Comparison of ENCODE assay signal across 23 cellular contexts in the genomic region with DNA sequence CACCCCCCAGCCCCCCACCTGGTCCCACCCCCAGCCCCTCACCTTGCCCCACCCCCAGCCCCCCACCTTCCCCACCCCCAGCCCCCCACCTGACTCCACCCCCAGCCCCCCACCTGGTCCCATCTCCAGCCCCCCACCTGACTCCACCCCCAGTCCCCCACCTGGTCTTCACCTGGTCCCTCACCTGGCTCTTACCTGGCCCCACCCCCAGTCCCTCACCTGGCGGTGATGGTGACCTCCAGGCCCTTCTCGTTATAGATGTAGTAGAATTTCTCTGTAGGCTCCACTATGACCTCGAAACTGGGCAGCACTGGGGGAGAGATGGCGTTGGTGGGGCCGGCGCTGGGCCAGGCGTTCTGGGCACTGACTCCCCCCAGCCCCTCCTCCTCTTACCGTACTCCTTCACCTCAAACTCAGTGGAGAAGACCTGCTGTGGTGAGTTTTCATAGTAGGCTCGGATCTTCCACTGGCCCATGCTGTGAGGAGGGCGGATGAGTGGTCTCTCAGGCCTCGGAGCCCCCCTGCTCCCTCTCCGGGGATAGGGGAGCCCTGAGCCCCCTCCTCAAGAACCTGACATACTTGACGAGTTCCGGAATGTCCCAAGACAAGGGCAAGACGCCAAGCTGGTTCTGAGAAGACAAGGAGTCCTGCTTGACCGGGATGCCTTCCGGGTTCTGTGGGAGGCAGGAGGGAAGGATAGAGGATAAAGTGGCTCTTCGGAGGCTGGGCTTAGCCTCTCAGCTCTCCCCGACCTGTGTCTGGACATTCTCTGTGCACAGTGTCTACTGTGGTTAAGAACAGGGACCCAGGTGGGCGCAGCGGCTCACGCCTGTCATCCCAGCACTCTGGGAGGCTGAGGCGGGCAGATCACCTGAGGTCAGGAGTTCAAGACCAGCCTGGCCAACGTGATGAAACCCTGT. TPM values are rescaled to one million over a fixed set of nuclear protein-coding genes. Genes with fewer than 3 reads are reported as not detected.
"Had no signal": no experiment of that assay in that cellular context is flagged by ENCODE, and none has a peak within 500 bp of the region (broad histone marks: within the 10 kb centered on the region; RNA-seq: fewer than 3 reads in every experiment).

No MANE protein-coding gene starts in this region.

- H3K27ac Mint-ChIP-seq: activated B cell treated with CpG ODN at 0.5 μM for 24 hours; activated CD4-positive, alpha-beta T cell treated with anti-CD3 and anti-CD28 coated beads for 36 hours; activated naive CD4-positive, alpha-beta T cell treated with anti-CD3 and anti-CD28 coated beads for 36 hours; activated naive CD8-positive, alpha-beta T cell treated with anti-CD3 and anti-CD28 coated beads, Interleukin-2, amount 50 U/mL, for 24 hours; activated T-cell treated with anti-CD3 and anti-CD28 coated beads, Interleukin-2, amount 50 U/mL, for 72 hours; memory B cell; T-helper 1 cell treated with Interleukin-12 subunit alpha and Interleukin-12 subunit beta and Interleukin-4 antibody, amounts not matched to agents 30 μg/mL and 1 μg/mL, for 36 hours had no signal

- H3K9me3 ChIP-seq: left lung, thoracic aorta, upper lobe of left lung had no signal

- H3K4me1 ChIP-seq: left lung, upper lobe of left lung had no signal

- H3K36me3 ChIP-seq: cardiac muscle cell, thoracic aorta had no signal

- DNase-seq: activated B cell treated with CpG ODN at 0.5 μM for 24 hours; activated CD4-positive, alpha-beta T cell treated with anti-CD3 and anti-CD28 coated beads for 36 hours; activated CD4-positive, alpha-beta T cell treated with anti-CD3 and anti-CD28 coated beads, Interleukin-2, amount 50 U/mL, for 4 hours; activated effector memory CD4-positive, alpha-beta T cell treated with Interleukin-2 at 50 U/mL for 16 hours; activated naive CD4-positive, alpha-beta T cell treated with anti-CD3 and anti-CD28 coated beads for 36 hours; activated naive CD8-positive, alpha-beta T cell treated with anti-CD3 and anti-CD28 coated beads, Interleukin-2, amount 50 U/mL, for 24 hours; activated T-cell treated with anti-CD3 and anti-CD28 coated beads, Interleukin-2, amount 50 U/mL, for 72 hours; foreskin fibroblast; nucleus accumbens; stimulated activated CD4-positive, alpha-beta T cell treated with anti-CD3 and anti-CD28 coated beads, Interleukin-4, amount 100 ng/mL, for 1 hour; stimulated activated naive CD4-positive, alpha-beta T cell had no signal

- H3K9me3 Mint-ChIP-seq: activated B cell treated with CpG ODN at 0.5 μM for 24 hours; activated naive CD4-positive, alpha-beta T cell treated with anti-CD3 and anti-CD28 coated beads for 36 hours had no signal

- H3K4me3 Mint-ChIP-seq: activated B cell treated with CpG ODN at 0.5 μM for 24 hours; activated CD4-positive, alpha-beta T cell treated with anti-CD3 and anti-CD28 coated beads for 36 hours; activated naive CD4-positive, alpha-beta T cell treated with anti-CD3 and anti-CD28 coated beads for 36 hours; activated naive CD8-positive, alpha-beta T cell treated with anti-CD3 and anti-CD28 coated beads, Interleukin-2, amount 50 U/mL, for 24 hours; activated T-cell treated with anti-CD3 and anti-CD28 coated beads, Interleukin-2, amount 50 U/mL, for 72 hours; memory B cell; T-helper 1 cell treated with Interleukin-12 subunit alpha and Interleukin-12 subunit beta and Interleukin-4 antibody, amounts not matched to agents 30 μg/mL and 1 μg/mL, for 36 hours had no signal

- H3K27ac ChIP-seq: cardiac muscle cell, left lung, thoracic aorta, upper lobe of left lung had no signal

- ATAC-seq: activated CD4-positive, alpha-beta T cell treated with anti-CD3 and anti-CD28 coated beads for 36 hours; activated naive CD8-positive, alpha-beta T cell treated with anti-CD3 and anti-CD28 coated beads, Interleukin-2, amount 50 U/mL, for 24 hours; activated T-cell treated with anti-CD3 and anti-CD28 coated beads, Interleukin-2, amount 50 U/mL, for 72 hours; left lung had no signal

- H3K27me3 ChIP-seq: upper lobe of left lung had no signal

- H3K4me3 ChIP-seq: cardiac muscle cell, left lung, thoracic aorta, upper lobe of left lung had no signal

RNA-seq across cellular contexts. Expression of gene C3, which starts 6.4 kb away (rescaled TPM):
- polyA plus RNA-seq: neural cell had no signal

RNA-seq across cellular contexts. Expression of gene TNFSF14, which starts 44.1 kb away (rescaled TPM):
- total RNA-seq: cardiac muscle cell, cerebellum, epithelial cell of proximal tubule, fibroblast of lung, myocyte had no signal
- polyA plus RNA-seq: cardiac muscle cell, fibroblast of lung, keratinocyte, neural cell had no signal

RNA-seq across cellular contexts. Expression of gene SH2D3A, which starts 53.2 kb away (rescaled TPM):
- total RNA-seq: fibroblast of lung, myocyte had no signal
- polyA plus RNA-seq: fibroblast of lung had no signal
